In genomic region chr6:73418081-73418741, GRCh38 we compare ENCODE assay signal across 1 cellular context.
TF ChIP-seq lines count a peak whose summit lies in the region.

No MANE protein-coding gene starts in this region.

TF ChIP-seq in K562, 482 proteins besides CTCF, POLR2A, EP300 and RAD21 (continues in another document):
- TF ChIP-seq HDAC2 (IDR thresholded peaks at IDR 0.05) (0 out of 2 replicates have a peak, but pooled peaks have one; percentile 37), SMARCE1 (IDR thresholded peaks at IDR 0.05) (peak; percentile 48; the same call in 1 of the 2 replicates), MTF1 (CRISPR knock-in tag; IDR thresholded peaks at IDR 0.05; ENCODE audit: borderline replicate concordance) (no peak), ESRRB (CRISPR knock-in tag; IDR thresholded peaks at IDR 0.05; ENCODE audit: borderline replicate concordance) (no peak), SRSF7 (optimal IDR thresholded peaks at IDR 0.05; ENCODE audit: low read depth, low read length) (no peak), RB1 (IDR thresholded peaks at IDR 0.05; ENCODE audit: low read depth) (no peak), FOXK2 (conservative IDR thresholded peaks at IDR 0.05 in 1 of 2, IDR thresholded peaks at IDR 0.05 in 1 of 2; ENCODE audit: low read depth in 2 of 2) (peak in 1 of 2 experiments; percentile 42; a peak in 1 of 4 replicates), ZBTB1 (CRISPR knock-in tag; IDR thresholded peaks at IDR 0.05; ENCODE audit: borderline replicate concordance, low read depth) (no peak), NFIC (IDR thresholded peaks at IDR 0.05) (0 out of 2 replicates have a peak, but pooled peaks have one; percentile 13), RCOR1 (IDR thresholded peaks at IDR 0.05; ENCODE audit: borderline replicate concordance in 1 of 2, low read depth in 2 of 2, low read length in 2 of 2) (no peak), TCF7 (IDR thresholded peaks at IDR 0.05; ENCODE audit: borderline replicate concordance) (no peak), ASH1L (IDR thresholded peaks at IDR 0.05; ENCODE audit: borderline replicate concordance, low read depth, partially characterized antibody) (no peak), PHF20 (IDR thresholded peaks at IDR 0.05; ENCODE audit: partially characterized antibody) (no peak), ZKSCAN3 (CRISPR knock-in tag; IDR thresholded peaks at IDR 0.05) (no peak), PHB (CRISPR knock-in tag; IDR thresholded peaks at IDR 0.05) (no peak), YBX1 (IDR thresholded peaks at IDR 0.05) (no peak), HOMEZ (CRISPR knock-in tag; IDR thresholded peaks at IDR 0.05) (no peak), CREBBP (IDR thresholded peaks at IDR 0.05; ENCODE audit: low read depth, low read length) (no peak), PTRF (tag; IDR thresholded peaks at IDR 0.05) (no peak), CHD1 (IDR thresholded peaks at IDR 0.05; ENCODE audit: low read length) (no peak), ARNT (IDR thresholded peaks at IDR 0.05) (no peak), XRCC3 (IDR thresholded peaks at IDR 0.05) (no peak), RFX7 (CRISPR knock-in tag; IDR thresholded peaks at IDR 0.05) (no peak), ZNF398 (CRISPR knock-in tag; IDR thresholded peaks at IDR 0.05) (no peak), TCFL5 (CRISPR knock-in tag; conservative IDR thresholded peaks at IDR 0.05) (no peak), NCOA1 (IDR thresholded peaks at IDR 0.05; ENCODE audit: low read depth) (no peak), FOXA3 (CRISPR knock-in tag; conservative IDR thresholded peaks at IDR 0.05 in 1 of 2, IDR thresholded peaks at IDR 0.05 in 1 of 2) (no peak), TAL1 (IDR thresholded peaks at IDR 0.05) (no peak), CAMTA2 (CRISPR knock-in tag; conservative IDR thresholded peaks at IDR 0.05) (no peak), ZBTB49 (CRISPR knock-in tag; IDR thresholded peaks at IDR 0.05; ENCODE audit: borderline replicate concordance) (no peak), MIER1 (IDR thresholded peaks at IDR 0.05; ENCODE audit: low read depth) (no peak), ZNF318 (IDR thresholded peaks at IDR 0.05; ENCODE audit: borderline replicate concordance in 1 of 2, low read depth in 1 of 2) (no peak), FOSL1 (tag; conservative IDR thresholded peaks at IDR 0.05) (0 out of 2 replicates have a peak, but pooled peaks have one; percentile 21), RBM15 (IDR thresholded peaks at IDR 0.05; ENCODE audit: insufficient read depth, low read length) (no peak), C11orf30 (IDR thresholded peaks at IDR 0.05; ENCODE audit: low read depth) (no peak), CBFA2T3 (IDR thresholded peaks at IDR 0.05) (no peak), PML (IDR thresholded peaks at IDR 0.05; ENCODE audit: low read length) (no peak), EWSR1 (IDR thresholded peaks at IDR 0.05; ENCODE audit: borderline replicate concordance, low read depth, partially characterized antibody) (no peak), CREB1 (IDR thresholded peaks at IDR 0.05) (no peak), CREB1 (CRISPR knock-in tag; IDR thresholded peaks at IDR 0.05) (no peak), LEF1 (IDR thresholded peaks at IDR 0.05) (peak; percentile 73; the same call in 1 of the 2 replicates), JUND (IDR thresholded peaks at IDR 0.05; ENCODE audit: borderline replicate concordance, low read depth, low read length) (peak; percentile 52; the same call in 1 of the 2 replicates), JUND (tag; IDR thresholded peaks at IDR 0.05; ENCODE audit: borderline replicate concordance, low read depth, low read length) (peak; percentile 10; the same call in 1 of the 3 replicates), SPI1 (IDR thresholded peaks at IDR 0.05; ENCODE audit: borderline replicate concordance, low read depth, low read length) (peak; percentile 21; the same call in 1 of the 2 replicates), ARID1B (IDR thresholded peaks at IDR 0.05) (peak; percentile 60), SRSF1 (IDR thresholded peaks at IDR 0.05; ENCODE audit: low read depth, low read length) (no peak), POLR2B (IDR thresholded peaks at IDR 0.05; ENCODE audit: low read depth, partially characterized antibody) (no peak), ZC3H11A (IDR thresholded peaks at IDR 0.05; ENCODE audit: low read depth, low read length) (no peak), SMARCA4 (IDR thresholded peaks at IDR 0.05) (0 out of 2 replicates have a peak, but pooled peaks have one; percentile 45), POLR2AphosphoS2 (IDR thresholded peaks at IDR 0.05; ENCODE audit: low read length) (no peak), ZNF592 (IDR thresholded peaks at IDR 0.05) (no peak), EGR1 (conservative IDR thresholded peaks at IDR 0.05) (peak; percentile 70), DPF2 (IDR thresholded peaks at IDR 0.05) (peak; percentile 60), NR4A1 (CRISPR knock-in tag; IDR thresholded peaks at IDR 0.05) (no peak), NR4A1 (tag; IDR thresholded peaks at IDR 0.05) (no peak), KLF6 (CRISPR knock-in tag; IDR thresholded peaks at IDR 0.05; ENCODE audit: borderline replicate concordance) (no peak), ZBTB7A (IDR thresholded peaks at IDR 0.05; ENCODE audit: borderline replicate concordance, control insufficient read depth, low read depth, low read length) (no peak)
